30 cellular contexts compared by ENCODE assay signal in genomic region chr11:57263351-57263750, GRCh38. TPM values are rescaled to one million over a fixed set of nuclear protein-coding genes. Genes with fewer than 3 reads are reported as not detected.
"Had no signal": no experiment of that assay in that cellular context is flagged by ENCODE, and none has a peak within 500 bp of the region (broad histone marks: within the 10 kb centered on the region; RNA-seq: fewer than 3 reads in every experiment).

No MANE protein-coding gene starts in this region.

- H3K27me3 ChIP-seq: ascending aorta, body of pancreas had no signal

- H3K4me3 ChIP-seq: ascending aorta, body of pancreas, SK-N-MC had no signal

- H3K9me3 ChIP-seq: ascending aorta had no signal

- H3K27ac ChIP-seq: ascending aorta, body of pancreas, SK-N-MC had no signal

- H3K36me3 ChIP-seq: ascending aorta had no signal

- H3K4me1 ChIP-seq: ascending aorta, body of pancreas had no signal

- DNase-seq: activated B cell treated with CpG ODN at 0.5 μM for 24 hours; activated CD4-positive, alpha-beta T cell treated with anti-CD3 and anti-CD28 coated beads for 1 hour; activated CD4-positive, alpha-beta T cell treated with anti-CD3 and anti-CD28 coated beads, Interleukin-2, amount 10 ng/mL, durations not matched to agents 24 days and 14 days; activated CD4-positive, alpha-beta T cell treated with anti-CD3 and anti-CD28 coated beads, Interleukin-2, amount 50 U/mL, for 48 hours; activated CD8-positive, alpha-beta memory T cell treated with anti-CD3 and anti-CD28 coated beads for 24 hours; activated effector memory CD4-positive, alpha-beta T cell treated with anti-CD3 and anti-CD28 coated beads, Interleukin-2, amount 50 U/mL, for 16 hours; activated naive CD4-positive, alpha-beta T cell treated with Interleukin-2 at 50 U/mL for 16 hours; activated naive CD8-positive, alpha-beta T cell treated with anti-CD3 and anti-CD28 coated beads, Interleukin-2, amount 50 U/mL, for 24 hours; activated T-cell treated with anti-CD3 and anti-CD28 coated beads, Interleukin-2, amount 50 U/mL, for 4 hours; amniotic stem cell; body of pancreas; central memory CD4-positive, alpha-beta T cell; NCI-H1092; NCI-H1417; NCI-H1930; NCI-H2171 treated with DMSO at 0.1 percent for 48 hours; NCI-H345; NCI-H510A; NCI-H526 treated with DMSO at 0.1 percent for 48 hours; NCI-H82; OCI-M1; RPMI8226; T-helper 1 cell had no signal

- FAIRE-seq: bronchial epithelial cell had no signal

RNA-seq across cellular contexts. Expression of gene APLNR, which starts 26.3 kb away (rescaled TPM):
- total RNA-seq: activated B cell treated with CpG ODN at 0.5 μM for 24 hours; activated CD4-positive, alpha-beta T cell treated with anti-CD3 and anti-CD28 coated beads, Interleukin-2, amount 10 ng/mL, durations not matched to agents 24 days and 14 days; activated naive CD4-positive, alpha-beta T cell treated with anti-CD3 and anti-CD28 coated beads, Interleukin-2, amount 50 U/mL, for 72 hours; activated T-cell treated with anti-CD3 and anti-CD28 coated beads, Interleukin-2, amount 50 U/mL, for 4 hours; bronchial epithelial cell; chondrocyte; MCF 10A; T-helper 2 cell treated with Interferon-gamma antibody and Interleukin-4, amounts not matched to agents 100 ng/mL and 5 ng/mL, for 36 hours had no signal
